8 cellular contexts compared by ENCODE assay signal in the genomic region with DNA sequence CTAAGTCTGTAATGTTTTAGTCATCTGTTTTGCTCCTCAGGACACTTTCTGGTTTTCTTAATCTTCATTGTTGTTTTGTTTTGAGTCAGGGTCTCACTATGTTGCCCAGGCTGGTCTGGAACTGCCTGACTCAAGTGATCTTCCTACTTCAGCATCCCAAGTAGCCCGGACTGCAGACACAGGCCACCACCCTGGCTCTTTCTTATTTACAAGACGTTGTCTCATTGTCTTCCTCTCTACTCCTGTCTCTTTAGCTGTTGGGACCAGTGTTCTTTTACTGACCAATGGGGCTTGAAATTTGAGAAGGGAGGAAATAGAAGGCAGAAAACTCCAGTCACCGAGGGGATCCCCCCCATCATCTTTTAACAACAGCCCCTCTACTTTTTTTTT. TPM values are rescaled to one million over a fixed set of nuclear protein-coding genes. Genes with fewer than 3 reads are reported as not detected.
DNase-seq lines count a peak whose midpoint lies in the region; ATAC-seq and TF ChIP-seq lines count a peak whose summit lies in the region.

No MANE protein-coding gene starts in this region.

- no peaks in the 10 kb centered on the region for H3K9me2 ChIP-seq in GM23248 (ENCODE audit: insufficient read depth)

- no peaks in the 10 kb centered on the region for H3K79me2 ChIP-seq in GM23248 (ENCODE audit: insufficient read depth)

- peaks cover 21% of the 10 kb centered on the region for H3K4me1 Mint-ChIP-seq in activated T-helper 2 cell treated with anti-CD3 and anti-CD28 coated beads, Interferon-gamma antibody, Interleukin-2, Interleukin-4, amounts not matched to agents 10 μg/mL and 5 μg/mL and 100 μg/mL, durations not matched to agents 14 hours and 24 hours and 36 hours (ENCODE audit: low read depth)
- peaks cover 26% of the 10 kb centered on the region for H3K4me1 Mint-ChIP-seq in mesothelial cell of epicardium

- H3K4me3 Mint-ChIP-seq in activated T-helper 2 cell treated with anti-CD3 and anti-CD28 coated beads, Interferon-gamma antibody, Interleukin-2, Interleukin-4, amounts not matched to agents 10 μg/mL and 5 μg/mL and 100 μg/mL, durations not matched to agents 14 hours and 24 hours and 36 hours (ENCODE audit: low read depth), result peak overlapping the region; percentile 81
- peak overlapping the region; percentile 84 for H3K4me3 Mint-ChIP-seq in mesothelial cell of epicardium

- peaks cover 0 to 20% (median 0%) of the 10 kb centered on the region in 11 experiments; a peak in 2 of 22 replicates for H4K20me1 ChIP-seq in BLaER1 treated with 17β-estradiol and CSF1 and Interleukin-3, amounts not matched to agents 10 nM and 100 nM
- no peaks in the 10 kb centered on the region for H4K20me1 ChIP-seq in GM23248 (ENCODE audit: insufficient read depth)

- H3K9ac ChIP-seq in BLaER1 treated with 17β-estradiol and CSF1 and Interleukin-3, amounts not matched to agents 10 nM and 100 nM, result peak overlapping the region; percentile 70 to 83 (median 78)
- peak overlapping the region; percentile 72 for H3K9ac ChIP-seq in GM23248

- no peak for TF ChIP-seq CTCF in mesothelial cell of epicardium (IDR thresholded peaks at IDR 0.05; ENCODE audit: unreplicated experiment)

- peak overlapping the region; percentile 79 for H3K27ac Mint-ChIP-seq in activated T-helper 2 cell treated with anti-CD3 and anti-CD28 coated beads, Interferon-gamma antibody, Interleukin-2, Interleukin-4, amounts not matched to agents 10 μg/mL and 5 μg/mL and 100 μg/mL, durations not matched to agents 14 hours and 24 hours and 36 hours
- H3K27ac Mint-ChIP-seq in mesothelial cell of epicardium, result no peak overlapping the region

- in situ Hi-C loops in GM23248 (cut with MboI), result no loop called here

- H2AFZ ChIP-seq in GM23248, result peak overlapping the region; percentile 93

- H3F3A ChIP-seq in GM23248 (ENCODE audit: insufficient read depth), result no peaks in the 10 kb centered on the region

- peaks cover 55 to 70% (median 64%) of the 10 kb centered on the region in 10 experiments for H3K4me1 ChIP-seq in BLaER1 treated with 17β-estradiol and CSF1 and Interleukin-3, amounts not matched to agents 10 nM and 100 nM
- H3K4me1 ChIP-seq in GM23248 (ENCODE audit: insufficient read depth), result 0 out of 2 replicates have a peak, but pooled peaks cover 6% of the 10 kb centered on the region

- peaks cover 0 to under 1% (median 0%) of the 10 kb centered on the region in 11 experiments; a peak in 1 of 22 replicates for H3K9me3 ChIP-seq in BLaER1 treated with 17β-estradiol and CSF1 and Interleukin-3, amounts not matched to agents 10 nM and 100 nM (replicated peaks in 1 of 11)
- H3K9me3 ChIP-seq in GM23248 (ENCODE audit: low read depth), result no peaks in the 10 kb centered on the region

- H3K4me2 ChIP-seq in BLaER1 treated with 17β-estradiol and CSF1 and Interleukin-3, amounts not matched to agents 10 nM and 100 nM, result peak overlapping the region; percentile 82 to 98 (median 89)
- H3K4me2 ChIP-seq in GM23248 (ENCODE audit: unreplicated experiment), result peak overlapping the region; percentile 92

- H3K27me3 ChIP-seq in BLaER1 treated with 17β-estradiol and CSF1 and Interleukin-3, amounts not matched to agents 10 nM and 100 nM, result no peaks in the 10 kb centered on the region
- H3K27me3 ChIP-seq in GM23248 (replicated peaks; ENCODE audit: insufficient read depth), result no peaks in the 10 kb centered on the region

- peaks cover 14% of the 10 kb centered on the region for H3K27me3 Mint-ChIP-seq in activated T-helper 2 cell treated with anti-CD3 and anti-CD28 coated beads, Interferon-gamma antibody, Interleukin-2, Interleukin-4, amounts not matched to agents 10 μg/mL and 5 μg/mL and 100 μg/mL, durations not matched to agents 14 hours and 24 hours and 36 hours (ENCODE audit: low read depth)
- H3K27me3 Mint-ChIP-seq in mesothelial cell of epicardium (ENCODE audit: low read depth), result no peaks in the 10 kb centered on the region

- ATAC-seq in GM21447 (IDR thresholded peaks at IDR 0.05; ENCODE audit: unreplicated experiment) (no peak), HG02763 (IDR thresholded peaks at IDR 0.05; ENCODE audit: unreplicated experiment) (no peak), HG03378 (IDR thresholded peaks at IDR 0.05; ENCODE audit: unreplicated experiment) (no peak)

- peaks cover 0 to 23% (median 11%) of the 10 kb centered on the region in 11 experiments; a peak in 14 of 22 replicates for H3K36me3 ChIP-seq in BLaER1 treated with 17β-estradiol and CSF1 and Interleukin-3, amounts not matched to agents 10 nM and 100 nM
- H3K36me3 ChIP-seq in GM23248 (ENCODE audit: low read depth), result no peaks in the 10 kb centered on the region

- 56 to 58% methylated on average over 3 of the region's 3 CpGs for WGBS in GM23248 (ENCODE audit: low coverage in 1 of 2, low lambda C conversion rate in 2 of 2, missing lambda C conversion rate in 2 of 2), 2 experiments

- no peaks in the 10 kb centered on the region for H3K9me3 Mint-ChIP-seq in activated T-helper 2 cell treated with anti-CD3 and anti-CD28 coated beads, Interferon-gamma antibody, Interleukin-2, Interleukin-4, amounts not matched to agents 10 μg/mL and 5 μg/mL and 100 μg/mL, durations not matched to agents 14 hours and 24 hours and 36 hours
- H3K9me3 Mint-ChIP-seq in mesothelial cell of epicardium, result no peaks in the 10 kb centered on the region

- DNase-seq in GM23248, result no peak
- no peak for DNase-seq in activated T-helper 2 cell treated with anti-CD3 and anti-CD28 coated beads, Interferon-gamma antibody, Interleukin-2, Interleukin-4, amounts not matched to agents 10 μg/mL and 5 μg/mL and 100 μg/mL, durations not matched to agents 14 hours and 24 hours and 36 hours (ENCODE audit: low spot score)
- no peak for DNase-seq in mesothelial cell of epicardium (ENCODE audit: low spot score in 2 of 2, unreplicated experiment in 2 of 2)
- DNase-seq in stimulated activated CD8-positive, alpha-beta memory T cell treated with anti-CD3 and anti-CD28 coated beads, Interleukin-4, amount 100 ng/mL, for 48 hours, result no peak

- H3K4me3 ChIP-seq in BLaER1 treated with 17β-estradiol and CSF1 and Interleukin-3, amounts not matched to agents 10 nM and 100 nM, result peak overlapping the region; percentile 67 to 80 (median 70)
- H3K4me3 ChIP-seq in GM23248, result peak overlapping the region; percentile 88

- H3K27ac ChIP-seq in BLaER1 treated with 17β-estradiol and CSF1 and Interleukin-3, amounts not matched to agents 10 nM and 100 nM, result peak overlapping the region; percentile 52 to 86 (median 69)
- H3K27ac ChIP-seq in GM23248, result no peak overlapping the region

- H3K36me3 Mint-ChIP-seq in activated T-helper 2 cell treated with anti-CD3 and anti-CD28 coated beads, Interferon-gamma antibody, Interleukin-2, Interleukin-4, amounts not matched to agents 10 μg/mL and 5 μg/mL and 100 μg/mL, durations not matched to agents 14 hours and 24 hours and 36 hours (ENCODE audit: low read depth), result no peaks in the 10 kb centered on the region
- peaks cover 3% of the 10 kb centered on the region for H3K36me3 Mint-ChIP-seq in mesothelial cell of epicardium

- intact Hi-C loops in activated T-helper 2 cell treated with anti-CD3 and anti-CD28 coated beads, Interferon-gamma antibody, Interleukin-2, Interleukin-4, amounts not matched to agents 10 μg/mL and 5 μg/mL and 100 μg/mL, durations not matched to agents 14 hours and 24 hours and 36 hours (cut with micrococcal nuclease), result loop anchor here (2.0 to 5.0 kb wide), 3 partner anchors 18 to 1028 kb away; a partner anchor contains a TSS

RNA-seq across cellular contexts. Expression of a gene that starts 1.2 kb away (rescaled TPM):
- total RNA-seq in GM23248 (2014; rRNA removed; shearing (Covaris generic)), result 31.0 and 36.0 TPM in 2 replicates
- 40.7 and 42.0 TPM in 2 replicates for polyA plus RNA-seq in GM23248 (2016; fragmentation: Nextera tagmentation; extraction: Ambion mirVana)
- 15.8 and 18.1 TPM in 2 replicates for total RNA-seq in activated T-helper 2 cell treated with anti-CD3 and anti-CD28 coated beads, Interferon-gamma antibody, Interleukin-2, Interleukin-4, amounts not matched to agents 10 μg/mL and 5 μg/mL and 100 μg/mL, durations not matched to agents 14 hours and 24 hours and 36 hours
- 45.6 to 49.1 TPM (median 48.2 TPM) in 3 replicates for total RNA-seq in mesothelial cell of epicardium

RNA-seq across cellular contexts. Expression of a gene that starts 18.2 kb away (rescaled TPM):
- total RNA-seq in GM23248 (2014; rRNA removed; shearing (Covaris generic)), result 10.7 and 10.9 TPM in 2 replicates
- polyA plus RNA-seq in GM23248 (2016; fragmentation: Nextera tagmentation; extraction: Ambion mirVana), result 9.5 and 10.5 TPM in 2 replicates
- total RNA-seq in activated T-helper 2 cell treated with anti-CD3 and anti-CD28 coated beads, Interferon-gamma antibody, Interleukin-2, Interleukin-4, amounts not matched to agents 10 μg/mL and 5 μg/mL and 100 μg/mL, durations not matched to agents 14 hours and 24 hours and 36 hours, result 20.3 and 23.1 TPM in 2 replicates
- total RNA-seq in mesothelial cell of epicardium, result 22.5 to 23.1 TPM (median 23.0 TPM) in 3 replicates
